Comparison of ENCODE assay signal across 36 cellular contexts in the genomic region with DNA sequence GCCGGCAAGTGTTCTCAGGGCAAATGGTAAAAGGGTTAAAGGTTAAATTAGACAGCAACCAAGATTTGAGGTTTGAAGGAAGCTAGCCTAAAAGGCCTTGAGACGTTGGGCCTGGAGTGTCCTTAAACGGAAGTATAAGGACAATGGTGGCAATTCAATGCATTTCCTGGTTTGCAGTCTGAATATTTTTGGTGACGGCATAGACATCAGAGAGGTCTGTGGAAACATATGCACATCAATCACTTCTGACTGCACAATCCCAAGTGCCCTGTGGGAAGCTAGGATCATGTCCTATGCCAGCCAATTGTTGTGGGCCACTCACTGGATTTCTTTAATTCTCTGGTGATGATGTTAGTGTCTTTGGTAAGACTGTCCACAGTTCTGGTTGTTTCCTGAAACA. TPM values are rescaled to one million over a fixed set of nuclear protein-coding genes. Genes with fewer than 3 reads are reported as not detected.
"Had no signal": no experiment of that assay in that cellular context is flagged by ENCODE, and none has a peak within 500 bp of the region (broad histone marks: within the 10 kb centered on the region; RNA-seq: fewer than 3 reads in every experiment).

No MANE protein-coding gene starts in this region.

- H3K27ac ChIP-seq: adrenal gland, body of pancreas, brain microvascular endothelial cell, breast epithelium, VCaP had no signal

- H3K36me3 ChIP-seq: adrenal gland, brain microvascular endothelial cell, breast epithelium had no signal

- H3K36me3 Mint-ChIP-seq: activated CD4-positive, alpha-beta memory T cell treated with anti-CD3 and anti-CD28 coated beads for 36 hours; activated naive CD4-positive, alpha-beta T cell treated with anti-CD3 and anti-CD28 coated beads, Interleukin-2, amount 50 U/mL, for 72 hours; activated naive CD8-positive, alpha-beta T cell treated with anti-CD3 and anti-CD28 coated beads for 36 hours had no signal

- H3K9me3 ChIP-seq: adrenal gland, body of pancreas, breast epithelium had no signal

- H3K4me1 Mint-ChIP-seq: activated CD4-positive, alpha-beta T cell treated with anti-CD3 and anti-CD28 coated beads, Interleukin-2, amount 10 ng/mL, durations not matched to agents 24 days and 14 days; activated naive CD8-positive, alpha-beta T cell treated with anti-CD3 and anti-CD28 coated beads for 36 hours; activated T-helper 17 cell treated with anti-CD3 and anti-CD28 coated beads, Interleukin-2, amount 50 U/mL, for 72 hours had no signal

- H3K4me1 ChIP-seq: adrenal gland, body of pancreas, breast epithelium had no signal

- H3K27me3 ChIP-seq: adrenal gland, body of pancreas, brain microvascular endothelial cell, breast epithelium had no signal

- DNase-seq: activated B cell treated with CpG ODN at 0.5 μM for 24 hours; activated CD4-positive, alpha-beta memory T cell treated with anti-CD3 and anti-CD28 coated beads for 36 hours; activated CD4-positive, alpha-beta T cell treated with anti-CD3 and anti-CD28 coated beads for 4 hours; activated CD4-positive, alpha-beta T cell treated with anti-CD3 and anti-CD28 coated beads, Interleukin-2, amount 10 ng/mL, durations not matched to agents 24 days and 14 days; activated CD4-positive, alpha-beta T cell treated with anti-CD3 and anti-CD28 coated beads, Interleukin-2, amount 50 U/mL, for 1 hour; activated CD4-positive, alpha-beta T cell treated with anti-CD3 and anti-CD28 coated beads, Interleukin-2, amount 50 U/mL, for 4 hours; activated CD4-positive, CD25-positive, alpha-beta regulatory T cell treated with anti-CD3 and anti-CD28 coated beads, Interleukin-2, amount 50 U/mL, for 72 hours; activated CD8-positive, alpha-beta memory T cell treated with anti-CD3 and anti-CD28 coated beads, Interleukin-2, amount 50 U/mL, for 4 hours; activated CD8-positive, alpha-beta T cell treated with anti-CD3 and anti-CD28 coated beads for 36 hours; activated effector memory CD4-positive, alpha-beta T cell treated with anti-CD3 and anti-CD28 coated beads, Interleukin-2, amount 50 U/mL, for 16 hours; activated gamma-delta T cell treated with Interleukin-2 at 50 U/mL for 16 hours; activated naive CD4-positive, alpha-beta T cell; activated naive CD4-positive, alpha-beta T cell treated with anti-CD3 and anti-CD28 coated beads for 36 hours; activated naive CD4-positive, alpha-beta T cell treated with anti-CD3 and anti-CD28 coated beads, Interleukin-2, amount 50 U/mL, for 16 hours; activated naive CD8-positive, alpha-beta T cell treated with anti-CD3 and anti-CD28 coated beads for 36 hours; activated T-cell treated with anti-CD3 and anti-CD28 coated beads for 4 hours; activated T-cell treated with anti-CD3 and anti-CD28 coated beads, Interleukin-2, amount 50 U/mL, for 1 hour; activated T-cell treated with anti-CD3 and anti-CD28 coated beads, Interleukin-2, amount 50 U/mL, for 4 hours; activated T-cell treated with anti-CD3 and anti-CD28 coated beads, Interleukin-2, amount 50 U/mL, for 72 hours; adrenal gland; amniotic stem cell; aorta; body of pancreas; brain microvascular endothelial cell; central memory CD4-positive, alpha-beta T cell; T-helper 1 cell; T-helper 2 cell; T-helper 9 cell had no signal

- ATAC-seq: activated CD8-positive, alpha-beta T cell treated with anti-CD3 and anti-CD28 coated beads for 36 hours; activated naive CD4-positive, alpha-beta T cell treated with anti-CD3 and anti-CD28 coated beads, Interleukin-2, amount 50 U/mL, for 72 hours; activated T-cell treated with anti-CD3 and anti-CD28 coated beads, Interleukin-2, amount 50 U/mL, for 4 hours; activated T-cell treated with anti-CD3 and anti-CD28 coated beads, Interleukin-2, amount 50 U/mL, for 72 hours; activated T-helper 17 cell treated with anti-CD3 and anti-CD28 coated beads, Interleukin-2, amount 50 U/mL, for 72 hours; body of pancreas had no signal

- H3K4me3 ChIP-seq: adrenal gland, body of pancreas, breast epithelium had no signal

- H3K9me3 Mint-ChIP-seq: activated B cell treated with CpG ODN at 0.5 μM for 24 hours; activated CD4-positive, alpha-beta memory T cell treated with anti-CD3 and anti-CD28 coated beads for 36 hours; activated CD4-positive, alpha-beta T cell treated with anti-CD3 and anti-CD28 coated beads, Interleukin-2, amount 10 ng/mL, durations not matched to agents 24 days and 14 days; activated CD8-positive, alpha-beta T cell treated with anti-CD3 and anti-CD28 coated beads for 36 hours; activated naive CD4-positive, alpha-beta T cell treated with anti-CD3 and anti-CD28 coated beads for 36 hours; activated naive CD4-positive, alpha-beta T cell treated with anti-CD3 and anti-CD28 coated beads, Interleukin-2, amount 50 U/mL, for 72 hours; activated naive CD8-positive, alpha-beta T cell treated with anti-CD3 and anti-CD28 coated beads for 36 hours; activated T-cell treated with anti-CD3 and anti-CD28 coated beads, Interleukin-2, amount 50 U/mL, for 4 hours; activated T-cell treated with anti-CD3 and anti-CD28 coated beads, Interleukin-2, amount 50 U/mL, for 72 hours; activated T-helper 1 cell treated with anti-CD3 and anti-CD28 coated beads, Interleukin-12 subunit alpha, Interleukin-12 subunit beta, Interleukin-2, Interleukin-4 antibody, amounts not matched to agents 30 ng/mL and 10 ng/mL and 1 ng/mL, durations not matched to agents 14 hours and 24 hours and 36 hours; activated T-helper 17 cell treated with anti-CD3 and anti-CD28 coated beads, Interleukin-2, amount 50 U/mL, for 72 hours; T-helper 1 cell treated with Interleukin-12 subunit alpha and Interleukin-12 subunit beta and Interleukin-4 antibody, amounts not matched to agents 30 μg/mL and 1 μg/mL, for 36 hours; T-helper 2 cell treated with Interferon-gamma antibody and Interleukin-4, amounts not matched to agents 5 μg/mL and 100 μg/mL, for 36 hours had no signal

- H3K27ac Mint-ChIP-seq: activated B cell treated with CpG ODN at 0.5 μM for 24 hours; activated CD4-positive, alpha-beta memory T cell treated with anti-CD3 and anti-CD28 coated beads for 36 hours; activated CD4-positive, alpha-beta T cell treated with anti-CD3 and anti-CD28 coated beads, Interleukin-2, amount 10 ng/mL, durations not matched to agents 24 days and 14 days; activated CD8-positive, alpha-beta T cell treated with anti-CD3 and anti-CD28 coated beads for 36 hours; activated naive CD4-positive, alpha-beta T cell treated with anti-CD3 and anti-CD28 coated beads for 36 hours; activated naive CD4-positive, alpha-beta T cell treated with anti-CD3 and anti-CD28 coated beads, Interleukin-2, amount 50 U/mL, for 72 hours; activated naive CD8-positive, alpha-beta T cell treated with anti-CD3 and anti-CD28 coated beads for 36 hours; activated T-cell treated with anti-CD3 and anti-CD28 coated beads, Interleukin-2, amount 50 U/mL, for 72 hours; activated T-helper 1 cell treated with anti-CD3 and anti-CD28 coated beads, Interleukin-12 subunit alpha, Interleukin-12 subunit beta, Interleukin-2, Interleukin-4 antibody, amounts not matched to agents 30 ng/mL and 10 ng/mL and 1 ng/mL, durations not matched to agents 14 hours and 24 hours and 36 hours; activated T-helper 17 cell treated with anti-CD3 and anti-CD28 coated beads, Interleukin-2, amount 50 U/mL, for 72 hours; T-helper 1 cell treated with Interleukin-12 subunit alpha and Interleukin-12 subunit beta and Interleukin-4 antibody, amounts not matched to agents 30 μg/mL and 1 μg/mL, for 36 hours; T-helper 2 cell treated with Interferon-gamma antibody and Interleukin-4, amounts not matched to agents 5 μg/mL and 100 μg/mL, for 36 hours had no signal

- H3K4me3 Mint-ChIP-seq: activated B cell treated with CpG ODN at 0.5 μM for 24 hours; activated CD4-positive, alpha-beta memory T cell treated with anti-CD3 and anti-CD28 coated beads for 36 hours; activated CD4-positive, alpha-beta T cell treated with anti-CD3 and anti-CD28 coated beads, Interleukin-2, amount 10 ng/mL, durations not matched to agents 24 days and 14 days; activated CD8-positive, alpha-beta T cell treated with anti-CD3 and anti-CD28 coated beads for 36 hours; activated naive CD4-positive, alpha-beta T cell treated with anti-CD3 and anti-CD28 coated beads for 36 hours; activated naive CD8-positive, alpha-beta T cell treated with anti-CD3 and anti-CD28 coated beads for 36 hours; activated T-cell treated with anti-CD3 and anti-CD28 coated beads, Interleukin-2, amount 50 U/mL, for 4 hours; activated T-cell treated with anti-CD3 and anti-CD28 coated beads, Interleukin-2, amount 50 U/mL, for 72 hours; activated T-helper 1 cell treated with anti-CD3 and anti-CD28 coated beads, Interleukin-12 subunit alpha, Interleukin-12 subunit beta, Interleukin-2, Interleukin-4 antibody, amounts not matched to agents 30 ng/mL and 10 ng/mL and 1 ng/mL, durations not matched to agents 14 hours and 24 hours and 36 hours; activated T-helper 17 cell treated with anti-CD3 and anti-CD28 coated beads, Interleukin-2, amount 50 U/mL, for 72 hours; T-helper 1 cell treated with Interleukin-12 subunit alpha and Interleukin-12 subunit beta and Interleukin-4 antibody, amounts not matched to agents 30 μg/mL and 1 μg/mL, for 36 hours; T-helper 2 cell treated with Interferon-gamma antibody and Interleukin-4, amounts not matched to agents 5 μg/mL and 100 μg/mL, for 36 hours had no signal

RNA-seq across cellular contexts. Expression of gene TUBB2B, which starts 44.4 kb away (rescaled TPM):
- total RNA-seq: activated B cell treated with CpG ODN at 0.5 μM for 24 hours; activated CD8-positive, alpha-beta memory T cell treated with anti-CD3 and anti-CD28 coated beads for 36 hours had no signal
